ENCODE assay signal across 20 cellular contexts in the genomic region with DNA sequence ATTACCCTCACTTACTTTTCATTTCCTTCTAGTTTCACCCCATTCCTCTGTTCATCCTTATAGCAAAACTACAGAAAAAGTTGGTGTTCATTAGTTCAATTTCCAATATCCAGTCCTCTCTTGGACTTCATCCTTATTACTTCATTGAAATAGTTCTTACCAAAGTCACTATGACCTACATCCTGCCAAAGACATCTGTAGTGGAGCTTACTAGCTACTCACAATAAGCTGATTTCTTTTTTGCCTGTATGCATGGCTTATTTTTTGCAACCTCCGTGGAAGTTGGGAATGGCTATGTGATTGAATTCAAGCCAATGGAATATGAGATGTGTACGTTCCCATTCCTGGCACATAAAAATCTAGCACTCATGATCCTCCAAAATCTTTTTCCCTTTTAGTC.
"Had no signal": no experiment of that assay in that cellular context is flagged by ENCODE, and none has a peak within 500 bp of the region (broad histone marks: within the 10 kb centered on the region; RNA-seq: fewer than 3 reads in every experiment).

No MANE protein-coding gene starts in this region.

- DNase-seq: activated CD4-positive, alpha-beta T cell treated with anti-CD3 and anti-CD28 coated beads, Interleukin-2, amount 50 U/mL, for 1 hour; activated CD4-positive, CD25-positive, alpha-beta regulatory T cell treated with anti-CD3 and anti-CD28 coated beads, Interleukin-2, amount 50 U/mL, for 72 hours; activated CD8-positive, alpha-beta memory T cell treated with anti-CD3 and anti-CD28 coated beads, Interleukin-2, amount 50 U/mL, for 4 hours; activated gamma-delta T cell treated with Interleukin-2 at 50 U/mL for 16 hours; amniotic stem cell; body of pancreas; effector memory CD8-positive, alpha-beta T cell; esophagus squamous epithelium; lower lobe of right lung; pancreas; right lobe of liver; spleen; stimulated activated CD4-positive, alpha-beta T cell treated with anti-CD3 and anti-CD28 coated beads, Interleukin-4, amount 100 ng/mL, for 4 hours; T-helper 17 cell; upper lobe of right lung had no signal

- H3K4me3 Mint-ChIP-seq: activated naive CD8-positive, alpha-beta T cell; effector memory CD8-positive, alpha-beta T cell; natural killer cell treated with Interleukin-12 subunit alpha and Interleukin-12 subunit beta and Interleukin-15 and Interleukin-18, amount 100 ng/mL, for 72 hours; stimulated activated memory B cell treated with anti-CD40 and anti-IgM and Interleukin-4, amounts not matched to agents 10 μg/mL and 1 μg/mL and 100 μg/mL, for 72 hours; T-helper 17 cell had no signal

- H3K9me3 Mint-ChIP-seq: effector memory CD8-positive, alpha-beta T cell; natural killer cell treated with Interleukin-12 subunit alpha and Interleukin-12 subunit beta and Interleukin-15 and Interleukin-18, amount 100 ng/mL, for 72 hours; stimulated activated memory B cell treated with anti-CD40 and anti-IgM and Interleukin-4, amounts not matched to agents 10 μg/mL and 1 μg/mL and 100 μg/mL, for 72 hours had no signal

- H3K27ac Mint-ChIP-seq: activated naive CD8-positive, alpha-beta T cell; effector memory CD8-positive, alpha-beta T cell; natural killer cell treated with Interleukin-12 subunit alpha and Interleukin-12 subunit beta and Interleukin-15 and Interleukin-18, amount 100 ng/mL, for 72 hours; stimulated activated memory B cell treated with anti-CD40 and anti-IgM and Interleukin-4, amounts not matched to agents 10 μg/mL and 1 μg/mL and 100 μg/mL, for 72 hours; T-helper 17 cell had no signal

- FAIRE-seq: keratinocyte, pancreas had no signal

- H3K4me3 ChIP-seq: body of pancreas, esophagus squamous epithelium, hepatocyte, lower lobe of right lung, pancreas, right lobe of liver, spleen, upper lobe of right lung had no signal

- H3K27me3 Mint-ChIP-seq: activated naive CD8-positive, alpha-beta T cell; effector memory CD8-positive, alpha-beta T cell; natural killer cell treated with Interleukin-12 subunit alpha and Interleukin-12 subunit beta and Interleukin-15 and Interleukin-18, amount 100 ng/mL, for 72 hours; stimulated activated memory B cell treated with anti-CD40 and anti-IgM and Interleukin-4, amounts not matched to agents 10 μg/mL and 1 μg/mL and 100 μg/mL, for 72 hours; T-helper 17 cell had no signal

- H3K36me3 Mint-ChIP-seq: activated naive CD8-positive, alpha-beta T cell; natural killer cell treated with Interleukin-12 subunit alpha and Interleukin-12 subunit beta and Interleukin-15 and Interleukin-18, amount 100 ng/mL, for 72 hours had no signal
